In genomic region chr12:132625731-132626430, GRCh38 we compare ENCODE assay signal across 1 cellular context.
TF ChIP-seq lines count a peak whose summit lies in the region.

No MANE protein-coding gene starts in this region.

TF ChIP-seq in IMR-90, 13 proteins besides CTCF, POLR2A, EP300 and RAD21:
- no peak for TF ChIP-seq ELK1 (IDR thresholded peaks at IDR 0.05; ENCODE audit: borderline replicate concordance, low read depth, low read length)
- TF ChIP-seq CEBPB (IDR thresholded peaks at IDR 0.05; ENCODE audit: low read depth, low read length): no peak
- TF ChIP-seq BHLHE40 (IDR thresholded peaks at IDR 0.05; ENCODE audit: low read depth, low read length): no peak
- TF ChIP-seq CHD1 (IDR thresholded peaks at IDR 0.05; ENCODE audit: low read depth, low read length): no peak
- no peak for TF ChIP-seq USF2 (IDR thresholded peaks at IDR 0.05; ENCODE audit: low read depth, low read length)
- no peak for TF ChIP-seq SMC3 (IDR thresholded peaks at IDR 0.05; ENCODE audit: low read depth, low read length)
- TF ChIP-seq RFX5 (IDR thresholded peaks at IDR 0.05; ENCODE audit: low read depth, low read length): no peak
- no peak for TF ChIP-seq MXI1 (IDR thresholded peaks at IDR 0.05; ENCODE audit: borderline replicate concordance, low read depth, low read length)
- TF ChIP-seq RCOR1 (IDR thresholded peaks at IDR 0.05; ENCODE audit: insufficient replicate concordance, low read length): no peak
- no peak for TF ChIP-seq MAFK (IDR thresholded peaks at IDR 0.05; ENCODE audit: low read depth, low read length)
